1 cellular context compared by ENCODE assay signal in the genomic region with DNA sequence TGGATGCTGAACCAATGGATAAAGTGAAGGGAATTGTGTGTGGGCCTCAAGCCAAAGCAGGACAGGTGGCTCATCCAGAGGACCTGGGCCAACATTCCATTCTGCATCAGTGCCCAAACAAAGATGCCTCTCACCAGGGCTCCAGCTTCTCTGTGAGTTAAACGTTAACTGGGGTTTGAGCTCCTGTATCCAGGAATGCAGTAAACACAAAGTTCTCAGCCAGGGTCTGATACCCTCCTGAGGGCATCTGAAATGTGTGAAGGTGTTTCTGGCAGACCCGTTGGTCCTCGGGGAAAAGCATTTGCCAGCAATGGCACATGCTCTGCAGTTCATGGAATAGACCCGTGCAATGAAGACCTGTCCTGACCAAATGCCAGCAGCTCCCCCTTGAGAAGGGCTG.
A peak's percentile ranks its signal among the peaks of the same experiment; 100 is the strongest.
TF ChIP-seq lines count a peak whose summit lies in the region.

No MANE protein-coding gene starts in this region.

TF ChIP-seq in HepG2, 621 proteins besides CTCF, POLR2A, EP300 and RAD21 (continued from another document):
- TF ChIP-seq SKI (IDR thresholded peaks at IDR 0.05; ENCODE audit: partially characterized antibody) (no peak), SAP130 (CRISPR knock-in tag; IDR thresholded peaks at IDR 0.05; ENCODE audit: low read depth) (peak; percentile 40; the same call in 1 of the 2 replicates), KMT2A (CRISPR knock-in tag; IDR thresholded peaks at IDR 0.05) (no peak), ZNF350 (CRISPR knock-in tag; IDR thresholded peaks at IDR 0.05; ENCODE audit: borderline replicate concordance, low read depth) (0 out of 2 replicates have a peak, but pooled peaks have one; percentile 28), RFXANK (CRISPR knock-in tag; IDR thresholded peaks at IDR 0.05) (no peak), LCORL (IDR thresholded peaks at IDR 0.05) (0 out of 2 replicates have a peak, but pooled peaks have one; percentile 51), LCORL (CRISPR knock-in tag; IDR thresholded peaks at IDR 0.05) (peak; percentile 96), ZNF572 (CRISPR knock-in tag; IDR thresholded peaks at IDR 0.05) (peak; percentile 72; the same call in 1 of the 2 replicates), ZNF644 (CRISPR knock-in tag; IDR thresholded peaks at IDR 0.05; ENCODE audit: low read depth) (peak; percentile 65), KAT8 (CRISPR knock-in tag; IDR thresholded peaks at IDR 0.05) (0 out of 2 replicates have a peak, but pooled peaks have one; percentile 15), ZNF614 (CRISPR knock-in tag; IDR thresholded peaks at IDR 0.05; ENCODE audit: borderline replicate concordance) (peak; percentile 17; the same call in 1 of the 2 replicates), EEA1 (CRISPR knock-in tag; IDR thresholded peaks at IDR 0.05; ENCODE audit: borderline replicate concordance) (no peak), ZNF749 (CRISPR knock-in tag; IDR thresholded peaks at IDR 0.05; ENCODE audit: borderline replicate concordance) (no peak), ZNF792 (CRISPR knock-in tag; IDR thresholded peaks at IDR 0.05) (no peak), ZNF329 (CRISPR knock-in tag; IDR thresholded peaks at IDR 0.05; ENCODE audit: low read depth) (no peak), KDM3A (CRISPR knock-in tag; IDR thresholded peaks at IDR 0.05; ENCODE audit: low read depth) (no peak), SOX13 (IDR thresholded peaks at IDR 0.05) (no peak), SOX13 (CRISPR knock-in tag; conservative IDR thresholded peaks at IDR 0.05 in 1 of 2, IDR thresholded peaks at IDR 0.05 in 1 of 2) (peak in 1 of 2 experiments; percentile 67; a peak in 2 of 4 replicates), ZNF264 (CRISPR knock-in tag; IDR thresholded peaks at IDR 0.05) (no peak), TP53 (CRISPR knock-in tag; conservative IDR thresholded peaks at IDR 0.05) (no peak), SIN3B (IDR thresholded peaks at IDR 0.05; ENCODE audit: low read length) (no peak), SP4 (CRISPR knock-in tag; IDR thresholded peaks at IDR 0.05) (peak; percentile 21; the same call in 1 of the 2 replicates), MED1 (CRISPR knock-in tag; IDR thresholded peaks at IDR 0.05) (peak; percentile 39; the same call in 1 of the 2 replicates), ZNF737 (CRISPR knock-in tag; IDR thresholded peaks at IDR 0.05; ENCODE audit: borderline replicate concordance) (no peak), RXRB (CRISPR knock-in tag; IDR thresholded peaks at IDR 0.05; ENCODE audit: borderline replicate concordance) (peak; percentile 27; the same call in 1 of the 2 replicates), HDAC1 (CRISPR knock-in tag; IDR thresholded peaks at IDR 0.05) (peak; percentile 50), HMG20A (CRISPR knock-in tag; IDR thresholded peaks at IDR 0.05; ENCODE audit: borderline replicate concordance) (peak; percentile 25; the same call in 1 of the 2 replicates), NPAS2 (CRISPR knock-in tag; IDR thresholded peaks at IDR 0.05; ENCODE audit: borderline replicate concordance) (no peak), TRIM24 (CRISPR knock-in tag; IDR thresholded peaks at IDR 0.05) (no peak), ADNP (CRISPR knock-in tag; IDR thresholded peaks at IDR 0.05) (no peak), TBP (CRISPR knock-in tag; IDR thresholded peaks at IDR 0.05) (no peak), MAF1 (CRISPR knock-in tag; IDR thresholded peaks at IDR 0.05; ENCODE audit: borderline replicate concordance) (no peak), ZBTB3 (CRISPR knock-in tag; IDR thresholded peaks at IDR 0.05; ENCODE audit: borderline replicate concordance, low read depth) (no peak), SOX6 (IDR thresholded peaks at IDR 0.05) (no peak), SOX6 (CRISPR knock-in tag; IDR thresholded peaks at IDR 0.05) (peak; percentile 70; the same call in 1 of the 2 replicates)
- TF ChIP-seq, protein P1, sequence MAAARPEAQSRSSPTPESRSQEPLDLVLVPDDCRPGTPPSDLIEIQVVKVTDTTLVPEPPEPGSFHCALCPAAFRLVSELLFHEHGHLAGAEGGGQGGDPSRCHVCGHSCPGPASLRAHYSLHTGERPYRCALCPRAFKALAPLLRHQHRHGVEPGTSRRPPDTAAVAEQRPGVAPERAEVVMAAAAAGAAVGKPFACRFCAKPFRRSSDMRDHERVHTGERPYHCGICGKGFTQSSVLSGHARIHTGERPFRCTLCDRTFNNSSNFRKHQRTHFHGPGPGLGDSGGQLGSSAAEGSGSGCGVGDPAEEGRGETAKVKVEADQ (CRISPR knock-in tag; IDR thresholded peaks at IDR 0.05; ENCODE audit: borderline replicate concordance) = no peak
- TF ChIP-seq, protein P2, sequence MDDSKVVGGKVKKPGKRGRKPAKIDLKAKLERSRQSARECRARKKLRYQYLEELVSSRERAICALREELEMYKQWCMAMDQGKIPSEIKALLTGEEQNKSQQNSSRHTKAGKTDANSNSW (CRISPR knock-in tag; IDR thresholded peaks at IDR 0.05; ENCODE audit: borderline replicate concordance) = no peak
- TF ChIP-seq, protein P3, sequence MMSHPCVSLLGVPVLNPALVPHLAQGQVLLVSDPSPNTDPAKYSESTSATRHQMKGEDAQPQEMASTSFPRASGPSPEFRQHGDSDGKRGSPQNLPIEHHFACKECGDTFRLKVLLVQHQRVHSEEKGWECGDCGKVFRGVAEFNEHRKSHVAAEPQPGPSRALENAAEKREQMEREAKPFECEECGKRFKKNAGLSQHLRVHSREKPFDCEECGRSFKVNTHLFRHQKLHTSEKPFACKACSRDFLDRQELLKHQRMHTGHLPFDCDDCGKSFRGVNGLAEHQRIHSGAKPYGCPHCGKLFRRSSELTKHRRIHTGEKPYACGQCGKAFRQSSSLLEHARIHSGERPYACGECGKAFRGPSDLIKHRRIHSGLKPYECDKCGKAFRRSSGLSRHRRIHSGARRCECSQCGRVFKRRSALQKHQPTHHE (CRISPR knock-in tag; IDR thresholded peaks at IDR 0.05; ENCODE audit: borderline replicate concordance) = no peak
- TF ChIP-seq, protein P4, sequence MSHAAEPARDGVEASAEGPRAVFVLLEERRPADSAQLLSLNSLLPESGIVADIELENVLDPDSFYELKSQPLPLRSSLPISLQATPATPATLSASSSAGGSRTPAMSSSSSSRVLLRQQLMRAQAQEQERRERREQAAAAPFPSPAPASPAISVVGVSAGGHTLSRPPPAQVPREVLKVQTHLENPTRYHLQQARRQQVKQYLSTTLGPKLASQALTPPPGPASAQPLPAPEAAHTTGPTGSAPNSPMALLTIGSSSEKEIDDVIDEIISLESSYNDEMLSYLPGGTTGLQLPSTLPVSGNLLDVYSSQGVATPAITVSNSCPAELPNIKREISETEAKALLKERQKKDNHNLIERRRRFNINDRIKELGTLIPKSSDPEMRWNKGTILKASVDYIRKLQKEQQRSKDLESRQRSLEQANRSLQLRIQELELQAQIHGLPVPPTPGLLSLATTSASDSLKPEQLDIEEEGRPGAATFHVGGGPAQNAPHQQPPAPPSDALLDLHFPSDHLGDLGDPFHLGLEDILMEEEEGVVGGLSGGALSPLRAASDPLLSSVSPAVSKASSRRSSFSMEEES (CRISPR knock-in tag; IDR thresholded peaks at IDR 0.05) = no peak
- TF ChIP-seq, protein P5, sequence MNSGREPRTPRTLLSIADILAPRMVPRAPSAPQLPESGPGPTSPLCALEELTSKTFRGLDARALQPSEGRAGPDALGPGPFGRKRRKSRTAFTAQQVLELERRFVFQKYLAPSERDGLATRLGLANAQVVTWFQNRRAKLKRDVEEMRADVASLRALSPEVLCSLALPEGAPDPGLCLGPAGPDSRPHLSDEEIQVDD (CRISPR knock-in tag; IDR thresholded peaks at IDR 0.05; ENCODE audit: borderline replicate concordance) = no peak
- TF ChIP-seq, protein P6, sequence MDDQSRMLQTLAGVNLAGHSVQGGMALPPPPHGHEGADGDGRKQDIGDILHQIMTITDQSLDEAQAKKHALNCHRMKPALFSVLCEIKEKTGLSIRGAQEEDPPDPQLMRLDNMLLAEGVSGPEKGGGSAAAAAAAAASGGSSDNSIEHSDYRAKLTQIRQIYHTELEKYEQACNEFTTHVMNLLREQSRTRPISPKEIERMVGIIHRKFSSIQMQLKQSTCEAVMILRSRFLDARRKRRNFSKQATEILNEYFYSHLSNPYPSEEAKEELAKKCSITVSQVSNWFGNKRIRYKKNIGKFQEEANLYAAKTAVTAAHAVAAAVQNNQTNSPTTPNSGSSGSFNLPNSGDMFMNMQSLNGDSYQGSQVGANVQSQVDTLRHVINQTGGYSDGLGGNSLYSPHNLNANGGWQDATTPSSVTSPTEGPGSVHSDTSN (CRISPR knock-in tag; IDR thresholded peaks at IDR 0.05; ENCODE audit: borderline replicate concordance) = no peak
- TF ChIP-seq, protein P7, sequence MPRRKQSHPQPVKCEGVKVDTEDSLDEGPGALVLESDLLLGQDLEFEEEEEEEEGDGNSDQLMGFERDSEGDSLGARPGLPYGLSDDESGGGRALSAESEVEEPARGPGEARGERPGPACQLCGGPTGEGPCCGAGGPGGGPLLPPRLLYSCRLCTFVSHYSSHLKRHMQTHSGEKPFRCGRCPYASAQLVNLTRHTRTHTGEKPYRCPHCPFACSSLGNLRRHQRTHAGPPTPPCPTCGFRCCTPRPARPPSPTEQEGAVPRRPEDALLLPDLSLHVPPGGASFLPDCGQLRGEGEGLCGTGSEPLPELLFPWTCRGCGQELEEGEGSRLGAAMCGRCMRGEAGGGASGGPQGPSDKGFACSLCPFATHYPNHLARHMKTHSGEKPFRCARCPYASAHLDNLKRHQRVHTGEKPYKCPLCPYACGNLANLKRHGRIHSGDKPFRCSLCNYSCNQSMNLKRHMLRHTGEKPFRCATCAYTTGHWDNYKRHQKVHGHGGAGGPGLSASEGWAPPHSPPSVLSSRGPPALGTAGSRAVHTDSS (CRISPR knock-in tag; conservative IDR thresholded peaks at IDR 0.05) = no peak
